In genomic region chr10:121374121-121374520, GRCh38 we compare ENCODE assay signal across 26 cellular contexts.
"Had no signal": no experiment of that assay in that cellular context is flagged by ENCODE, and none has a peak within 500 bp of the region (broad histone marks: within the 10 kb centered on the region; RNA-seq: fewer than 3 reads in every experiment).

No MANE protein-coding gene starts in this region.

- H3K36me3 Mint-ChIP-seq: activated naive CD8-positive, alpha-beta T cell had no signal

- H3K4me1 Mint-ChIP-seq: activated B cell treated with CpG ODN at 0.5 μM for 24 hours; activated T-helper 17 cell treated with anti-CD3 and anti-CD28 coated beads, Interleukin-2, amount 50 U/mL, for 72 hours; central memory CD8-positive, alpha-beta T cell had no signal

- H3K9me3 Mint-ChIP-seq: activated B cell treated with CpG ODN at 0.5 μM for 24 hours; activated CD8-positive, alpha-beta T cell treated with anti-CD3 and anti-CD28 coated beads for 36 hours; activated T-cell treated with anti-CD3 and anti-CD28 coated beads, Interleukin-2, amount 50 U/mL, for 4 hours had no signal

- H3K27me3 ChIP-seq: brain microvascular endothelial cell had no signal

- DNase-seq: activated B cell treated with CpG ODN at 0.5 μM for 24 hours; activated CD4-positive, alpha-beta T cell treated with anti-CD3 and anti-CD28 coated beads for 48 hours; activated CD4-positive, alpha-beta T cell treated with anti-CD3 and anti-CD28 coated beads, Interleukin-2, amount 50 U/mL, for 1 hour; activated CD4-positive, alpha-beta T cell treated with anti-CD3 and anti-CD28 coated beads, Interleukin-2, amount 50 U/mL, for 48 hours; activated CD8-positive, alpha-beta memory T cell treated with anti-CD3 and anti-CD28 coated beads for 24 hours; activated CD8-positive, alpha-beta T cell treated with anti-CD3 and anti-CD28 coated beads for 36 hours; activated effector memory CD4-positive, alpha-beta T cell treated with Interleukin-2 at 50 U/mL for 16 hours; activated gamma-delta T cell treated with Interleukin-2 at 50 U/mL for 16 hours; activated naive CD4-positive, alpha-beta T cell treated with anti-CD3 and anti-CD28 coated beads, Interleukin-2, amount 50 U/mL, for 16 hours; activated naive CD4-positive, alpha-beta T cell treated with Interleukin-2 at 50 U/mL for 16 hours; activated T-cell treated with anti-CD3 and anti-CD28 coated beads, Interleukin-2, amount 50 U/mL, for 4 hours; amniotic stem cell; anterior cingulate cortex; brain microvascular endothelial cell; cortex of kidney; dermis blood vessel endothelial cell; effector CD4-positive, alpha-beta T cell; foreskin fibroblast; head of caudate nucleus; T-helper 2 cell; WERI-Rb-1 had no signal

- H3K4me3 Mint-ChIP-seq: activated B cell treated with CpG ODN at 0.5 μM for 24 hours; activated CD8-positive, alpha-beta T cell treated with anti-CD3 and anti-CD28 coated beads for 36 hours; activated naive CD8-positive, alpha-beta T cell; activated T-cell treated with anti-CD3 and anti-CD28 coated beads, Interleukin-2, amount 50 U/mL, for 4 hours; activated T-helper 17 cell treated with anti-CD3 and anti-CD28 coated beads, Interleukin-2, amount 50 U/mL, for 72 hours; central memory CD8-positive, alpha-beta T cell had no signal

- H3K27ac Mint-ChIP-seq: activated B cell treated with CpG ODN at 0.5 μM for 24 hours; activated CD8-positive, alpha-beta T cell treated with anti-CD3 and anti-CD28 coated beads for 36 hours; activated naive CD8-positive, alpha-beta T cell; activated T-helper 17 cell treated with anti-CD3 and anti-CD28 coated beads, Interleukin-2, amount 50 U/mL, for 72 hours had no signal

- H3K36me3 ChIP-seq: brain microvascular endothelial cell, WERI-Rb-1 had no signal

- H3K27me3 Mint-ChIP-seq: activated B cell treated with CpG ODN at 0.5 μM for 24 hours; activated CD8-positive, alpha-beta T cell treated with anti-CD3 and anti-CD28 coated beads for 36 hours; activated naive CD8-positive, alpha-beta T cell; activated T-helper 17 cell treated with anti-CD3 and anti-CD28 coated beads, Interleukin-2, amount 50 U/mL, for 72 hours; central memory CD8-positive, alpha-beta T cell had no signal

- ATAC-seq: activated CD4-positive, CD25-positive, alpha-beta regulatory T cell treated with anti-CD3 and anti-CD28 coated beads, Interleukin-2, amount 50 U/mL, for 24 hours; activated CD8-positive, alpha-beta T cell treated with anti-CD3 and anti-CD28 coated beads for 36 hours; activated T-cell treated with anti-CD3 and anti-CD28 coated beads, Interleukin-2, amount 50 U/mL, for 4 hours; activated T-helper 17 cell treated with anti-CD3 and anti-CD28 coated beads, Interleukin-2, amount 50 U/mL, for 72 hours had no signal

- H3K27ac ChIP-seq: brain microvascular endothelial cell, epithelial cell of prostate, WERI-Rb-1 had no signal
